In genomic region chr1:198220428-198220827, GRCh38 we compare ENCODE assay signal across 12 cellular contexts.
DNase-seq lines count a peak whose midpoint lies in the region; ATAC-seq, FAIRE-seq and TF ChIP-seq lines count a peak whose summit lies in the region.
"Had no signal": no experiment of that assay in that cellular context is flagged by ENCODE, and none has a peak within 500 bp of the region (broad histone marks: within the 10 kb centered on the region; RNA-seq: fewer than 3 reads in every experiment).

No MANE protein-coding gene starts in this region.

- H3K36me3 ChIP-seq in brain microvascular endothelial cell (replicated peaks): peaks cover 2% of the 10 kb centered on the region
- no peaks in the 10 kb centered on the region for H3K36me3 ChIP-seq in keratinocyte (ENCODE audit: control insufficient read depth in 2 of 2, extremely low read depth in 1 of 2, insufficient read depth in 2 of 2, low read length in 2 of 2)
- H3K36me3 ChIP-seq in colonic mucosa: no peaks in the 10 kb centered on the region

- FAIRE-seq in keratinocyte (lab: Jason Lieb, UNC): peak; percentile 88

- H3K27ac ChIP-seq in brain microvascular endothelial cell (peak overlapping the region; percentile 71), keratinocyte (ENCODE audit: control insufficient read depth, insufficient read depth, low read length) (peak overlapping the region; percentile 53), colonic mucosa (no peak overlapping the region)
- H3K27ac ChIP-seq: BLaER1 treated with 17β-estradiol and CSF1 and Interleukin-3, amounts not matched to agents 10 nM and 100 nM had no signal

- intact Hi-C loops in colonic mucosa (cut with DNase I): no loop called here

- H3K9me3 ChIP-seq in keratinocyte (ENCODE audit: control insufficient read depth, low read depth, low read length) (no peaks in the 10 kb centered on the region), colonic mucosa (no peaks in the 10 kb centered on the region)

- no peaks in the 10 kb centered on the region for H3K9me1 ChIP-seq in keratinocyte (ENCODE audit: control insufficient read depth, extremely low read depth, insufficient read depth, low read length)

- H3K4me1 ChIP-seq in keratinocyte (ENCODE audit: control insufficient read depth, extremely low read depth, insufficient read depth, low read length) (peaks cover 12% of the 10 kb centered on the region), colonic mucosa (no peaks in the 10 kb centered on the region)
- H3K4me1 ChIP-seq: BLaER1 treated with 17β-estradiol and CSF1 and Interleukin-3, amounts not matched to agents 10 nM and 100 nM had no signal

- H3K79me2 ChIP-seq in keratinocyte (ENCODE audit: control insufficient read depth, insufficient read depth, low read length): peaks cover 15% of the 10 kb centered on the region

- peak overlapping the region; percentile 38 for H3K4me2 ChIP-seq in keratinocyte (ENCODE audit: control insufficient read depth, extremely low read depth, insufficient read depth, low read depth, low read length)
- H3K4me2 ChIP-seq: BLaER1 treated with 17β-estradiol and CSF1 and Interleukin-3, amounts not matched to agents 10 nM and 100 nM had no signal

- DNase-seq in AG09309 (ENCODE audit: low read depth): peak; percentile 61
- peak; percentile 19 for DNase-seq in NCI-H2029 (lab: John Stamatoyannopoulos, UW)
- DNase-seq in brain microvascular endothelial cell: peak; percentile 95
- DNase-seq in keratinocyte (ENCODE audit: low read depth, low spot score): peak; percentile 45
- DNase-seq in colonic mucosa: no peak
- no peak for DNase-seq in NCI-H2171 treated with DMSO at 0.1 percent for 48 hours (lab: John Stamatoyannopoulos, UW)
- DNase-seq in iPS-NIHi11 (ENCODE audit: low spot score): no peak
- DNase-seq: activated naive CD4-positive, alpha-beta T cell treated with anti-CD3 and anti-CD28 coated beads for 36 hours; stimulated activated naive CD4-positive, alpha-beta T cell treated with Interleukin-2 at 50 U/mL for 16 hours had no signal

- H3K27me3 ChIP-seq in brain microvascular endothelial cell (replicated peaks) (no peaks in the 10 kb centered on the region), keratinocyte (ENCODE audit: control insufficient read depth, extremely low read depth, insufficient read depth, low read length) (no peaks in the 10 kb centered on the region), colonic mucosa (no peaks in the 10 kb centered on the region)
- H3K27me3 ChIP-seq: BLaER1 treated with 17β-estradiol and CSF1 and Interleukin-3, amounts not matched to agents 10 nM and 100 nM had no signal

- no peak overlapping the region for H2AFZ ChIP-seq in keratinocyte (ENCODE audit: control insufficient read depth, low read length)

- in situ Hi-C loops in brain microvascular endothelial cell (cut with HindIII; ENCODE audit: low pct_ligation_motif_present, low sequenced_read_pairs): no loop called here

- dilution Hi-C loops in keratinocyte (cut with MboI; ENCODE audit: extremely low pct_ligation_motif_present, low sequenced_read_pairs): no loop called here

- ATAC-seq in GM21786 (IDR thresholded peaks at IDR 0.05; ENCODE audit: unreplicated experiment): no peak
- ATAC-seq: WTC11 had no signal

- H3K4me3 ChIP-seq in AG09309 (ENCODE audit: control insufficient read depth, low read depth, low read length): no peak overlapping the region
- H3K4me3 ChIP-seq in brain microvascular endothelial cell (ENCODE audit: low read depth, low read length): no peak overlapping the region
- no peak overlapping the region for H3K4me3 ChIP-seq in keratinocyte (ENCODE audit: control insufficient read depth in 2 of 3, extremely low read depth in 1 of 3, insufficient read depth in 2 of 3, low read depth in 1 of 3, low read length in 3 of 3)
- H3K4me3 ChIP-seq in colonic mucosa: no peak overlapping the region
- H3K4me3 ChIP-seq: BLaER1 treated with 17β-estradiol and CSF1 and Interleukin-3, amounts not matched to agents 10 nM and 100 nM had no signal

- H4K20me1 ChIP-seq in keratinocyte (ENCODE audit: control insufficient read depth, extremely low read depth, insufficient read depth, low read length): no peaks in the 10 kb centered on the region

- TF ChIP-seq CTCF in AG09309 (IDR thresholded peaks at IDR 0.05; ENCODE audit: control insufficient read depth, insufficient read depth, low read depth, low read length, missing control alignments): no peak
- TF ChIP-seq CTCF in brain microvascular endothelial cell (IDR thresholded peaks at IDR 0.05; ENCODE audit: low read depth, low read length, missing control alignments): no peak
- TF ChIP-seq CTCF in keratinocyte (optimal IDR thresholded peaks at IDR 0.05 in 1 of 3, IDR thresholded peaks at IDR 0.05 in 1 of 3, conservative IDR thresholded peaks at IDR 0.05 in 1 of 3; ENCODE audit: extremely low read depth in 1 of 3, insufficient read depth in 2 of 3, low read length in 3 of 3): no peak
- no peak for TF ChIP-seq CTCF in colonic mucosa (IDR thresholded peaks at IDR 0.05)

- H3K9ac ChIP-seq in keratinocyte (ENCODE audit: control insufficient read depth, extremely low read depth, insufficient read depth, low read length) (no peak overlapping the region), colonic mucosa (ENCODE audit: low read depth in 2 of 2, low read length in 2 of 2) (no peak overlapping the region)
- H3K9ac ChIP-seq: BLaER1 treated with 17β-estradiol and CSF1 and Interleukin-3, amounts not matched to agents 10 nM and 100 nM had no signal

Comparison
In these comparisons a context has a peak if more than half of its experiments do, and no peak if none do; other contexts are left out.
1. DNase-seq: peak in AG09309 (single experiment), NCI-H2029 (single experiment), brain microvascular endothelial cell (single experiment) and keratinocyte (single experiment); none in colonic mucosa (single experiment), NCI-H2171 treated with DMSO at 0.1 percent for 48 hours (single experiment) and iPS-NIHi11 (single experiment).